Comparison of ENCODE assay signal across 21 cellular contexts in the genomic region with DNA sequence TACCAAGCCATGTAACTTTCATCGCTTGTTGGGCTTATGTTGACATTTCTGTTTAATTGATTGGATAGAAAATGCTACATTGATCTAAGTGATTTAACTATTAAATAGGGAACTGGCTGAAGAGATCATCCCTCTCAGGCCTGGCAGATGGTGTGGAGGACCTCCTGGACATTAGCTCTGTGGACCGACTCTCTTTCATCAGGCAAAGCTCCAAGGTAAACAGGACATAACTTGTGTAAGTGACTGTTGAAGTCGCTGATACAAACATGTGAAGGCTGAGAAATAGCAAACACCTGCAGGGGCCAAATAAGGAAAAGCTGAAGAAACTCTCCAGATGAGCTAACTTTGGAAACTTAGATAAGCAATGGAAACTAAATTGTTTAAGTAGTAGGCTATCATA.
"Had no signal": no experiment of that assay in that cellular context is flagged by ENCODE, and none has a peak within 500 bp of the region (broad histone marks: within the 10 kb centered on the region; RNA-seq: fewer than 3 reads in every experiment).

No MANE protein-coding gene starts in this region.

- H3K27me3 ChIP-seq: dorsolateral prefrontal cortex, heart right ventricle, right atrium auricular region, stomach, transverse colon had no signal

- H3K4me3 ChIP-seq: dorsolateral prefrontal cortex, heart right ventricle, left ventricle myocardium inferior, lower lobe of right lung, right atrium auricular region, stomach, thoracic aorta, transverse colon had no signal

- H3K4me1 ChIP-seq: heart right ventricle, left ventricle myocardium inferior, lower lobe of right lung, right atrium auricular region, stomach, transverse colon had no signal

- DNase-seq: cortex of kidney; dorsolateral prefrontal cortex; effector memory CD4-positive, alpha-beta T cell; heart right ventricle; immature natural killer cell; kidney; left cardiac atrium; left ventricle myocardium inferior; lower lobe of right lung; natural killer cell; small intestine; stimulated activated CD4-positive, alpha-beta T cell treated with anti-CD3 and anti-CD28 coated beads, Interleukin-12 subunit alpha, Interleukin-12 subunit beta, amount 100 ng/mL, for 4 hours; stimulated activated naive CD4-positive, alpha-beta T cell; stomach; substantia nigra; transverse colon had no signal

- ATAC-seq: esophagus mucosa, heart right ventricle, left cardiac atrium, lower lobe of right lung, natural killer cell had no signal

- H3K9me3 ChIP-seq: heart right ventricle, left ventricle myocardium inferior, lower lobe of right lung, right atrium auricular region, stomach, thoracic aorta, transverse colon had no signal

- H3K36me3 ChIP-seq: heart right ventricle, left ventricle myocardium inferior, lower lobe of right lung, right atrium auricular region, stomach, thoracic aorta, transverse colon had no signal

- H3K27ac ChIP-seq: dorsolateral prefrontal cortex, heart right ventricle, left ventricle myocardium inferior, lower lobe of right lung, right atrium auricular region, stomach, thoracic aorta, transverse colon had no signal

- FAIRE-seq: endometrium, frontal cortex, kidney, small intestine had no signal
